18 cellular contexts compared by ENCODE assay signal in genomic region chr3:8836096-8836495, GRCh38.
DNase-seq lines count a peak whose midpoint lies in the region; ATAC-seq, FAIRE-seq and TF ChIP-seq lines count a peak whose summit lies in the region.
"Had no signal": no experiment of that assay in that cellular context is flagged by ENCODE, and none has a peak within 500 bp of the region (broad histone marks: within the 10 kb centered on the region; RNA-seq: fewer than 3 reads in every experiment).

No MANE protein-coding gene starts in this region.

- POLR2A ChIA-PET in IMR-90 (lab: Charles Lee; ENCODE audit: unreplicated experiment), result interaction anchor here (1.1 kb wide), 1 partner anchor 10 kb away, joined by 3 read pairs; no protein-coding TSS in a partner anchor

- H3K4ac ChIP-seq in IMR-90 (ENCODE audit: low read depth, low read length) (peak overlapping the region; percentile 35; the same call in 1 of the 2 replicates), neuronal stem cell (ENCODE audit: low read length) (no peak overlapping the region)

- TF ChIP-seq POLR2A in IMR-90 (IDR thresholded peaks at IDR 0.05; ENCODE audit: low read depth, low read length), result no peak

- no peaks in the 10 kb centered on the region for H4K20me1 ChIP-seq in IMR-90 (ENCODE audit: insufficient read depth, low read length)

- 54% methylated on average over 2 of the region's 3 CpGs; no CpG with 5 or more reads in 1 of the 2 experiments for WGBS in IMR-90 (ENCODE audit: extremely low coverage in 2 of 2, insufficient read length in 1 of 2), 2 experiments
- WGBS in neuronal stem cell (ENCODE audit: extremely low coverage in 2 of 2, insufficient read length in 2 of 2, insufficient replicate concordance in 1 of 2), 2 donors, result no CpG with 5 or more reads among the region's 3 CpGs

- H4K8ac ChIP-seq in IMR-90 (ENCODE audit: low read depth in 2 of 2, low read length in 2 of 2) (no peak overlapping the region), neuronal stem cell (ENCODE audit: low read depth, low read length) (no peak overlapping the region)

- H3K27me3 ChIP-seq in IMR-90 (ENCODE audit: control insufficient read depth, insufficient read depth, low read length) (no peaks in the 10 kb centered on the region), bronchial epithelial cell (ENCODE audit: control insufficient read depth, insufficient read depth, low read length) (no peaks in the 10 kb centered on the region), neuronal stem cell (ENCODE audit: control insufficient read depth in 3 of 3, insufficient read depth in 3 of 3, low read depth in 1 of 3, low read length in 3 of 3) (no peaks in the 10 kb centered on the region)

- H3K27me3 Mint-ChIP-seq in glutamatergic neuron (ENCODE audit: unreplicated experiment), result peaks cover 4% of the 10 kb centered on the region
- no peaks in the 10 kb centered on the region for H3K27me3 Mint-ChIP-seq in osteocyte (ENCODE audit: unreplicated experiment)
- no peaks in the 10 kb centered on the region for H3K27me3 Mint-ChIP-seq in stimulated activated memory B cell treated with anti-CD40 and anti-IgM and Interleukin-4, amounts not matched to agents 10 μg/mL and 1 μg/mL and 100 μg/mL, for 72 hours
- H3K27me3 Mint-ChIP-seq: CD4-positive, alpha-beta memory T cell had no signal

- H2BK12ac ChIP-seq in neuronal stem cell (ENCODE audit: low read length), result no peak overlapping the region

- CTCF ChIA-PET in IMR-90 (lab: Yijun Ruan, JAX), result interaction anchor here (1.2 kb wide), 1 partner anchor 15 kb away, joined by 4 read pairs; no protein-coding TSS in a partner anchor

- H3K4me3 Mint-ChIP-seq in glutamatergic neuron (ENCODE audit: unreplicated experiment), result no peak overlapping the region
- no peak overlapping the region for H3K4me3 Mint-ChIP-seq in osteocyte (ENCODE audit: unreplicated experiment)
- no peak overlapping the region for H3K4me3 Mint-ChIP-seq in stimulated activated memory B cell treated with anti-CD40 and anti-IgM and Interleukin-4, amounts not matched to agents 10 μg/mL and 1 μg/mL and 100 μg/mL, for 72 hours
- H3K4me3 Mint-ChIP-seq: CD4-positive, alpha-beta memory T cell; H9 had no signal

- TF ChIP-seq RAD21 in IMR-90 (IDR thresholded peaks at IDR 0.05; ENCODE audit: low read length), result no peak

- intact Hi-C loops in IMR-90 (cut with micrococcal nuclease), result no loop called here

- H2AFZ ChIP-seq in IMR-90 (replicated peaks; ENCODE audit: low read length, poor library complexity) (no peak overlapping the region), neuronal stem cell (ENCODE audit: low read length) (no peak overlapping the region)

- H3K56ac ChIP-seq in IMR-90 (ENCODE audit: extremely low read depth, insufficient read depth, low read length), result no peak overlapping the region

- DNase-seq in IMR-90 (no peak), bronchial epithelial cell (ENCODE audit: low read depth) (no peak), glutamatergic neuron (no peak), osteocyte (ENCODE audit: extremely low spot score, unreplicated experiment) (peak; percentile 17), neuronal stem cell (ENCODE audit: low spot score) (no peak), occipital lobe (lab: John Stamatoyannopoulos, UW) (no peak)
- DNase-seq: C1 segment of cervical spinal cord; Calu3; CD4-positive, alpha-beta memory T cell; COR-L47; EL; GDM1; GM23248; H9 had no signal

- H2AK5ac ChIP-seq in IMR-90 (ENCODE audit: low read depth, low read length) (no peak overlapping the region), neuronal stem cell (ENCODE audit: low read depth, low read length) (no peak overlapping the region)

- H3K9me3 ChIP-seq in IMR-90 (ENCODE audit: control insufficient read depth, insufficient read depth, low read length), result no peaks in the 10 kb centered on the region
- no peaks in the 10 kb centered on the region for H3K9me3 ChIP-seq in neuronal stem cell (replicated peaks in 1 of 2; ENCODE audit: control insufficient read depth in 2 of 2, insufficient read depth in 1 of 2, low read depth in 1 of 2, low read length in 2 of 2)

- H3K27ac ChIP-seq in IMR-90 (ENCODE audit: insufficient read depth, low read length) (no peak overlapping the region), neuronal stem cell (replicated peaks; ENCODE audit: low read length) (no peak overlapping the region)
- H3K27ac ChIP-seq: GM23248 had no signal

- H2BK120ac ChIP-seq in IMR-90 (ENCODE audit: low read depth, low read length) (no peak overlapping the region), neuronal stem cell (ENCODE audit: low read depth, low read length) (no peak overlapping the region)

- H4K91ac ChIP-seq in IMR-90 (ENCODE audit: insufficient read depth, low read depth, low read length), result no peak overlapping the region
- H4K91ac ChIP-seq in neuronal stem cell (ENCODE audit: low read depth, low read length, poor library complexity), result no peak overlapping the region

- BruUV-seq in IMR-90 (replicated peaks; lab: Mats Ljungman, UMichigan), result no TSS peak

- H3K4me3 ChIP-seq in IMR-90 (ENCODE audit: insufficient read depth, low read depth, low read length) (no peak overlapping the region), bronchial epithelial cell (ENCODE audit: low read depth, low read length) (no peak overlapping the region), neuronal stem cell (ENCODE audit: low read length in 2 of 2) (no peak overlapping the region)
- H3K4me3 ChIP-seq: GM12878, GM23248 had no signal

- H3K79me1 ChIP-seq in IMR-90 (ENCODE audit: low read depth in 1 of 2, low read length in 2 of 2) (no peaks in the 10 kb centered on the region), neuronal stem cell (ENCODE audit: low read depth, low read length) (no peaks in the 10 kb centered on the region)

- FAIRE-seq in bronchial epithelial cell (lab: Jason Lieb, UNC), result peak; percentile 73
- FAIRE-seq: GM12878 had no signal

- H3K23ac ChIP-seq in IMR-90 (ENCODE audit: low read depth, low read length) (0 out of 2 replicates have a peak overlapping the region, but pooled peaks have one; percentile 6), neuronal stem cell (ENCODE audit: low read depth, low read length, poor library complexity) (no peak overlapping the region)

- H3K9ac ChIP-seq in IMR-90 (ENCODE audit: low read depth, low read length), result no peak overlapping the region
- no peak overlapping the region for H3K9ac ChIP-seq in neuronal stem cell (ENCODE audit: low read depth, low read length, poor library complexity)
- H3K9ac ChIP-seq: GM23248 had no signal

- peaks cover 7% of the 10 kb centered on the region for H3K4me1 ChIP-seq in IMR-90 (ENCODE audit: control insufficient read depth, insufficient read depth, low read length)
- no peaks in the 10 kb centered on the region for H3K4me1 ChIP-seq in neuronal stem cell (ENCODE audit: control insufficient read depth in 2 of 2, insufficient read depth in 1 of 2, low read depth in 1 of 2, low read length in 2 of 2)

- H3K14ac ChIP-seq in IMR-90 (replicated peaks; ENCODE audit: low read depth, low read length) (no peak overlapping the region), neuronal stem cell (ENCODE audit: low read length) (no peak overlapping the region)

- H2BK5ac ChIP-seq in IMR-90 (ENCODE audit: low read depth, low read length, poor library complexity, severe bottlenecking) (no peak overlapping the region), neuronal stem cell (ENCODE audit: low read length) (no peak overlapping the region)

- no peaks in the 10 kb centered on the region for H3K36me3 ChIP-seq in IMR-90 (ENCODE audit: control insufficient read depth, insufficient read depth, low read length)
- no peaks in the 10 kb centered on the region for H3K36me3 ChIP-seq in bronchial epithelial cell (ENCODE audit: control insufficient read depth, insufficient read depth, low read length)
- H3K36me3 ChIP-seq in neuronal stem cell (replicated peaks in 1 of 2; ENCODE audit: control insufficient read depth in 2 of 2, insufficient read depth in 2 of 2, low read length in 2 of 2), result no peaks in the 10 kb centered on the region

- no peak overlapping the region for H2AK9ac ChIP-seq in IMR-90 (replicated peaks; ENCODE audit: low read depth, low read length, poor library complexity)

- H3K36me3 Mint-ChIP-seq in glutamatergic neuron (ENCODE audit: unreplicated experiment) (no peaks in the 10 kb centered on the region), osteocyte (ENCODE audit: unreplicated experiment) (no peaks in the 10 kb centered on the region)
- H3K36me3 Mint-ChIP-seq in stimulated activated memory B cell treated with anti-CD40 and anti-IgM and Interleukin-4, amounts not matched to agents 10 μg/mL and 1 μg/mL and 100 μg/mL, for 72 hours, result no peaks in the 10 kb centered on the region
- H3K36me3 Mint-ChIP-seq: CD4-positive, alpha-beta memory T cell had no signal

- ATAC-seq in IMR-90 (ENCODE audit: low read depth), result no peak
- no peak for ATAC-seq in GM18907 (IDR thresholded peaks at IDR 0.05; ENCODE audit: unreplicated experiment)
- no peak for ATAC-seq in stimulated activated memory B cell treated with anti-CD40 and anti-IgM and Interleukin-4, amounts not matched to agents 10 μg/mL and 1 μg/mL and 100 μg/mL, for 72 hours
- ATAC-seq: GM12878, HCT116 had no signal

- in situ Hi-C loops in IMR-90 (cut with MboI; ENCODE audit: low sequenced_read_pairs), result no loop called here

- dilution Hi-C loops in IMR-90 (cut with HindIII; ENCODE audit: low sequenced_read_pairs, unreplicated experiment), result no loop called here

- H3K18ac ChIP-seq in IMR-90 (ENCODE audit: low read depth, low read length) (no peak overlapping the region), neuronal stem cell (ENCODE audit: low read length) (no peak overlapping the region)

- no peak overlapping the region for H2BK15ac ChIP-seq in IMR-90 (ENCODE audit: low read depth, low read length)
- H2BK15ac ChIP-seq in neuronal stem cell (ENCODE audit: low read length), result no peak overlapping the region

- no peak overlapping the region for H3K4me2 ChIP-seq in IMR-90 (ENCODE audit: low read depth, low read length)
- H3K4me2 ChIP-seq in neuronal stem cell (ENCODE audit: insufficient read depth, low read length, poor library complexity, severe bottlenecking), result no peak overlapping the region

- H2BK20ac ChIP-seq in IMR-90 (ENCODE audit: low read depth, low read length), result no peak overlapping the region

- H4K5ac ChIP-seq in IMR-90 (ENCODE audit: low read depth, low read length), result no peak overlapping the region

- no peak for TF ChIP-seq CTCF in IMR-90 (conservative IDR thresholded peaks at IDR 0.05; ENCODE audit: low read depth, low read length)
- no peak for TF ChIP-seq CTCF in bronchial epithelial cell (IDR thresholded peaks at IDR 0.05; ENCODE audit: insufficient read depth, low read length, severe bottlenecking)
- TF ChIP-seq CTCF in glutamatergic neuron (IDR thresholded peaks at IDR 0.05; ENCODE audit: partially characterized antibody, unreplicated experiment), result no peak
- no peak for TF ChIP-seq CTCF in osteocyte (IDR thresholded peaks at IDR 0.05)

- H3K9me1 ChIP-seq in IMR-90 (ENCODE audit: insufficient read depth, low read length), result peaks cover 23% of the 10 kb centered on the region

- H3K27ac Mint-ChIP-seq in glutamatergic neuron (ENCODE audit: unreplicated experiment) (peak overlapping the region; percentile 37), osteocyte (ENCODE audit: unreplicated experiment) (no peak overlapping the region)
- no peak overlapping the region for H3K27ac Mint-ChIP-seq in stimulated activated memory B cell treated with anti-CD40 and anti-IgM and Interleukin-4, amounts not matched to agents 10 μg/mL and 1 μg/mL and 100 μg/mL, for 72 hours
- H3K27ac Mint-ChIP-seq: CD4-positive, alpha-beta memory T cell had no signal

- H3K4me1 Mint-ChIP-seq in glutamatergic neuron (ENCODE audit: low read depth, unreplicated experiment), result peaks cover 18% of the 10 kb centered on the region
- peaks cover 9% of the 10 kb centered on the region for H3K4me1 Mint-ChIP-seq in osteocyte (ENCODE audit: unreplicated experiment)
- H3K4me1 Mint-ChIP-seq in stimulated activated memory B cell treated with anti-CD40 and anti-IgM and Interleukin-4, amounts not matched to agents 10 μg/mL and 1 μg/mL and 100 μg/mL, for 72 hours, result no peaks in the 10 kb centered on the region
- H3K4me1 Mint-ChIP-seq: CD4-positive, alpha-beta memory T cell; H9 had no signal

- H3K9me3 Mint-ChIP-seq in glutamatergic neuron (ENCODE audit: unreplicated experiment) (peaks cover 6% of the 10 kb centered on the region), osteocyte (ENCODE audit: unreplicated experiment) (no peaks in the 10 kb centered on the region)
- no peaks in the 10 kb centered on the region for H3K9me3 Mint-ChIP-seq in stimulated activated memory B cell treated with anti-CD40 and anti-IgM and Interleukin-4, amounts not matched to agents 10 μg/mL and 1 μg/mL and 100 μg/mL, for 72 hours
- H3K9me3 Mint-ChIP-seq: CD4-positive, alpha-beta memory T cell; H9 had no signal
